In genomic region chr6:90044833-90045337, GRCh38 we compare ENCODE assay signal across 12 cellular contexts.
A peak's percentile ranks its signal among the peaks of the same experiment; 100 is the strongest.
DNase-seq lines count a peak whose midpoint lies in the region; ATAC-seq and TF ChIP-seq lines count a peak whose summit lies in the region.
"Had no signal": no experiment of that assay in that cellular context is flagged by ENCODE, and none has a peak within 500 bp of the region (broad histone marks: within the 10 kb centered on the region; RNA-seq: fewer than 3 reads in every experiment).

No MANE protein-coding gene starts in this region.

- H3K27ac Mint-ChIP-seq in activated CD4-positive, alpha-beta T cell treated with anti-CD3 and anti-CD28 coated beads for 36 hours: peak overlapping the region; percentile 63
- H3K27ac Mint-ChIP-seq: memory B cell had no signal

- H3K27me3 ChIP-seq in smooth muscle cell (ENCODE audit: low read depth) (no peaks in the 10 kb centered on the region), testis (no peaks in the 10 kb centered on the region)
- H3K27me3 ChIP-seq: breast epithelium had no signal

- TF ChIP-seq CTCF in epithelial cell of esophagus (IDR thresholded peaks at IDR 0.05; ENCODE audit: insufficient read depth, low read depth, low read length, missing control alignments) (no peak), smooth muscle cell (IDR thresholded peaks at IDR 0.05; ENCODE audit: borderline replicate concordance, insufficient read depth, poor library complexity, severe bottlenecking) (no peak), testis (IDR thresholded peaks at IDR 0.05) (no peak)

- no peaks in the 10 kb centered on the region for H4K20me1 ChIP-seq in smooth muscle cell (ENCODE audit: low read depth)

- H2AFZ ChIP-seq in smooth muscle cell (ENCODE audit: low read depth): no peak overlapping the region

- in situ Hi-C loops in SK-MEL-5 (cut with HindIII; ENCODE audit: low pct_unique_long_range_greater_than_20kb, low sequenced_read_pairs): no loop called here

- no peaks in the 10 kb centered on the region for H3K79me2 ChIP-seq in smooth muscle cell (ENCODE audit: low read depth)

- H3K27me3 Mint-ChIP-seq in activated CD4-positive, alpha-beta T cell treated with anti-CD3 and anti-CD28 coated beads for 36 hours: no peaks in the 10 kb centered on the region
- H3K27me3 Mint-ChIP-seq: memory B cell had no signal

- 24% methylated on average over 3 of the region's 3 CpGs for WGBS in smooth muscle cell (ENCODE audit: low lambda C conversion rate)
- 65 to 89% methylated on average over 3 of the region's 3 CpGs for WGBS in testis, 2 donors

- H3F3A ChIP-seq in smooth muscle cell (ENCODE audit: low read depth): peaks cover 3% of the 10 kb centered on the region

- peak overlapping the region; percentile 56 for H3K4me2 ChIP-seq in smooth muscle cell

- TF ChIP-seq POLR2A in testis (IDR thresholded peaks at IDR 0.05): no peak

- H3K4me1 Mint-ChIP-seq in activated CD4-positive, alpha-beta T cell treated with anti-CD3 and anti-CD28 coated beads for 36 hours: peaks cover 38% of the 10 kb centered on the region

- intact Hi-C loops in activated CD4-positive, alpha-beta T cell treated with anti-CD3 and anti-CD28 coated beads for 36 hours (cut with DNase I, micrococcal nuclease): no loop called here
- intact Hi-C loops in testis (cut with DNase I; ENCODE audit: low total_unique reads): no loop called here

- H3K4me3 ChIP-seq in epithelial cell of esophagus (ENCODE audit: low read length): no peak overlapping the region
- no peak overlapping the region for H3K4me3 ChIP-seq in smooth muscle cell
- H3K4me3 ChIP-seq in testis: no peak overlapping the region
- H3K4me3 ChIP-seq: breast epithelium had no signal

- no peak overlapping the region for H3K9ac ChIP-seq in smooth muscle cell (ENCODE audit: low read depth)

- H3K9me3 ChIP-seq in smooth muscle cell (replicated peaks; ENCODE audit: low read depth) (no peaks in the 10 kb centered on the region), testis (no peaks in the 10 kb centered on the region)
- H3K9me3 ChIP-seq: breast epithelium had no signal

- CTCF ChIA-PET in activated CD4-positive, alpha-beta T cell treated with anti-CD3 and anti-CD28 coated beads for 36 hours (lab: Charles Lee): interaction anchor here (1.0 kb wide), 1 partner anchor 87 kb away, joined by 6 read pairs; no protein-coding TSS in a partner anchor

- no peaks in the 10 kb centered on the region for H3K9me3 Mint-ChIP-seq in activated CD4-positive, alpha-beta T cell treated with anti-CD3 and anti-CD28 coated beads for 36 hours (ENCODE audit: low read depth)
- H3K9me3 Mint-ChIP-seq: memory B cell had no signal

- H3K4me1 ChIP-seq in smooth muscle cell (ENCODE audit: low read depth): peaks cover 6% of the 10 kb centered on the region
- H3K4me1 ChIP-seq in testis: no peaks in the 10 kb centered on the region
- H3K4me1 ChIP-seq: breast epithelium had no signal

- peak; percentile 34 for ATAC-seq in activated CD4-positive, alpha-beta T cell treated with anti-CD3 and anti-CD28 coated beads for 36 hours

- POLR2A ChIA-PET in activated CD4-positive, alpha-beta T cell treated with anti-CD3 and anti-CD28 coated beads for 36 hours (lab: Charles Lee): interaction anchor here (0.6 to 0.8 kb wide), 2 partner anchors 19 to 53 kb away, joined by 3 read pairs; no protein-coding TSS in a partner anchor

- H3K27ac ChIP-seq in smooth muscle cell (ENCODE audit: low read depth) (peak overlapping the region; percentile 64), testis (no peak overlapping the region)
- H3K27ac ChIP-seq: breast epithelium had no signal

- no peak for DNase-seq in activated CD4-positive, alpha-beta T cell treated with anti-CD3 and anti-CD28 coated beads for 36 hours
- no peak for DNase-seq in activated CD4-positive, alpha-beta T cell treated with anti-CD3 and anti-CD28 coated beads for 48 hours
- DNase-seq in SK-MEL-5 (ENCODE audit: low read depth, low spot score): peak; percentile 17
- peak; percentile 25 for DNase-seq in epithelial cell of esophagus (ENCODE audit: low read depth)
- no peak for DNase-seq in smooth muscle cell (lab: John Stamatoyannopoulos, UW; ENCODE audit: unreplicated experiment)
- no peak for DNase-seq in stimulated activated CD4-positive, alpha-beta T cell treated with anti-CD3 and anti-CD28 coated beads, Interleukin-2, amount 100 ng/mL, for 48 hours
- no peak for DNase-seq in testis
- no peak for DNase-seq in NCI-H1092 (lab: John Stamatoyannopoulos, UW)
- DNase-seq: activated CD4-positive, alpha-beta T cell treated with anti-CD3 and anti-CD28 coated beads, Interleukin-2, amount 50 U/mL, for 4 hours; NCI-H2081 treated with DMSO at 0.1 percent for 48 hours had no signal

- no peak overlapping the region for H3K4me3 Mint-ChIP-seq in activated CD4-positive, alpha-beta T cell treated with anti-CD3 and anti-CD28 coated beads for 36 hours
- H3K4me3 Mint-ChIP-seq: memory B cell had no signal

- H3K36me3 ChIP-seq in smooth muscle cell (ENCODE audit: low read depth) (no peaks in the 10 kb centered on the region), testis (ENCODE audit: low read depth, missing control alignments) (no peaks in the 10 kb centered on the region)
- H3K36me3 ChIP-seq: breast epithelium had no signal

- H3K36me3 Mint-ChIP-seq in activated CD4-positive, alpha-beta T cell treated with anti-CD3 and anti-CD28 coated beads for 36 hours (ENCODE audit: low read depth): peaks cover 40% of the 10 kb centered on the region

Comparison
In these comparisons a context has a peak if more than half of its experiments do, and no peak if none do; other contexts are left out.
1. DNase-seq: peak in SK-MEL-5 (single experiment) and epithelial cell of esophagus (single experiment); none in activated CD4-positive, alpha-beta T cell treated with anti-CD3 and anti-CD28 coated beads for 36 hours (single experiment), activated CD4-positive, alpha-beta T cell treated with anti-CD3 and anti-CD28 coated beads for 48 hours (single experiment), smooth muscle cell (single experiment), stimulated activated CD4-positive, alpha-beta T cell treated with anti-CD3 and anti-CD28 coated beads, Interleukin-2, amount 100 ng/mL, for 48 hours (0 of 2), testis (single experiment) and NCI-H1092 (single experiment).